22 cellular contexts compared by ENCODE assay signal in genomic region chr4:167509551-167509950, GRCh38.
DNase-seq lines count a peak whose midpoint lies in the region; ATAC-seq and TF ChIP-seq lines count a peak whose summit lies in the region.
"Had no signal": no experiment of that assay in that cellular context is flagged by ENCODE, and none has a peak within 500 bp of the region (broad histone marks: within the 10 kb centered on the region; RNA-seq: fewer than 3 reads in every experiment).

No MANE protein-coding gene starts in this region.

- intact Hi-C loops in MCF 10A (cut with micrococcal nuclease) (no loop called here), breast epithelium (cut with DNase I; ENCODE audit: low total_unique reads) (no loop called here), mammary epithelial cell (cut with micrococcal nuclease) (no loop called here)

- H3K27me3 Mint-ChIP-seq in MCF 10A (ENCODE audit: insufficient read depth, unreplicated experiment): no peaks in the 10 kb centered on the region
- peaks cover 10% of the 10 kb centered on the region for H3K27me3 Mint-ChIP-seq in chondrocyte (ENCODE audit: low read depth)
- H3K27me3 Mint-ChIP-seq: IgD-negative memory B cell had no signal

- CTCF ChIA-PET in MCF 10A (lab: Yijun Ruan, JAX): no interaction called here
- CTCF ChIA-PET in mammary epithelial cell (lab: Charles Lee; ENCODE audit: low non-redundant PET): no interaction called here

- H3K4me1 ChIP-seq in breast epithelium: no peaks in the 10 kb centered on the region
- H3K4me1 ChIP-seq in mammary epithelial cell (ENCODE audit: insufficient read depth, low read length): no peaks in the 10 kb centered on the region
- H3K4me1 ChIP-seq in foreskin keratinocyte: no peaks in the 10 kb centered on the region
- H3K4me1 ChIP-seq: A549 had no signal

- H3K9me3 ChIP-seq in breast epithelium: no peaks in the 10 kb centered on the region
- no peaks in the 10 kb centered on the region for H3K9me3 ChIP-seq in mammary epithelial cell (replicated peaks; ENCODE audit: insufficient read depth, low read length)
- H3K9me3 ChIP-seq: A549 had no signal

- BruUV-seq in MCF 10A (replicated peaks; lab: Mats Ljungman, UMichigan) (no TSS peak), mammary epithelial cell (replicated peaks; lab: Mats Ljungman, UMichigan) (no TSS peak)

- H3K27ac ChIP-seq in breast epithelium (no peak overlapping the region), mammary epithelial cell (ENCODE audit: insufficient read depth, low read depth, low read length) (no peak overlapping the region), foreskin keratinocyte (no peak overlapping the region)
- H3K27ac ChIP-seq: 22Rv1, A549 had no signal

- ATAC-seq in foreskin keratinocyte: no peak
- ATAC-seq: A549; CD8-positive, alpha-beta T cell; GM12878; HCT116; HepG2 had no signal

- H3K4me3 ChIP-seq in breast epithelium: no peak overlapping the region
- H3K4me3 ChIP-seq in mammary epithelial cell (replicated peaks in 1 of 3; ENCODE audit: insufficient read depth in 1 of 3, low read depth in 2 of 3, low read length in 3 of 3): no peak overlapping the region
- H3K4me3 ChIP-seq: A549, GM12878 had no signal

- H3K36me3 ChIP-seq in breast epithelium (no peaks in the 10 kb centered on the region), mammary epithelial cell (ENCODE audit: insufficient read depth, low read length) (no peaks in the 10 kb centered on the region)

- TF ChIP-seq CTCF in MCF 10A (IDR thresholded peaks at IDR 0.05; ENCODE audit: unreplicated experiment) (no peak), breast epithelium (IDR thresholded peaks at IDR 0.05) (no peak), mammary epithelial cell (conservative IDR thresholded peaks at IDR 0.05 in 1 of 2, IDR thresholded peaks at IDR 0.05 in 1 of 2; ENCODE audit: extremely low read depth in 1 of 2, insufficient read depth in 1 of 2, low read depth in 1 of 2, low read length in 2 of 2) (no peak), foreskin keratinocyte (conservative IDR thresholded peaks at IDR 0.05) (no peak), chondrocyte (IDR thresholded peaks at IDR 0.05) (no peak)

- H3K4me3 Mint-ChIP-seq in MCF 10A (ENCODE audit: unreplicated experiment) (no peak overlapping the region), chondrocyte (ENCODE audit: unreplicated experiment) (no peak overlapping the region)
- H3K4me3 Mint-ChIP-seq: CD8-positive, alpha-beta T cell; HFFc6; IgD-negative memory B cell had no signal

- H2AFZ ChIP-seq in mammary epithelial cell (ENCODE audit: low read depth, low read length): no peak overlapping the region

- H3K9ac ChIP-seq in mammary epithelial cell (ENCODE audit: insufficient read depth, low read length): no peak overlapping the region

- H3K27ac Mint-ChIP-seq in MCF 10A (ENCODE audit: low read depth, unreplicated experiment) (no peak overlapping the region), chondrocyte (ENCODE audit: unreplicated experiment) (no peak overlapping the region)
- H3K27ac Mint-ChIP-seq: CD8-positive, alpha-beta T cell; HFFc6; IgD-negative memory B cell had no signal

- WGBS in mammary epithelial cell (ENCODE audit: low coverage, missing lambda C conversion rate): 4% methylated on average over 2 of the region's 2 CpGs

- no peak for TF ChIP-seq POLR2A in breast epithelium (IDR thresholded peaks at IDR 0.05)

- H4K20me1 ChIP-seq in mammary epithelial cell (ENCODE audit: insufficient read depth, low read length): no peaks in the 10 kb centered on the region

- peaks cover 7% of the 10 kb centered on the region for H3K9me3 Mint-ChIP-seq in MCF 10A (ENCODE audit: unreplicated experiment)
- peaks cover 10% of the 10 kb centered on the region for H3K9me3 Mint-ChIP-seq in chondrocyte (ENCODE audit: low read depth)

- H3K36me3 Mint-ChIP-seq in MCF 10A (ENCODE audit: insufficient read depth, unreplicated experiment) (no peaks in the 10 kb centered on the region), chondrocyte (ENCODE audit: low read depth) (no peaks in the 10 kb centered on the region)
- H3K36me3 Mint-ChIP-seq: CD8-positive, alpha-beta T cell had no signal

- in situ Hi-C loops in mammary epithelial cell (cut with MboI; ENCODE audit: low sequenced_read_pairs in 2 of 2): no loop called here

- dilution Hi-C loops in mammary epithelial cell (cut with HindIII; ENCODE audit: low sequenced_read_pairs): no loop called here

- no peaks in the 10 kb centered on the region for H3K79me2 ChIP-seq in mammary epithelial cell (ENCODE audit: insufficient read depth, low read length)

- H3K4me1 Mint-ChIP-seq in MCF 10A (ENCODE audit: insufficient read depth, unreplicated experiment) (peaks cover 10% of the 10 kb centered on the region), chondrocyte (ENCODE audit: low read depth) (no peaks in the 10 kb centered on the region)
- H3K4me1 Mint-ChIP-seq: IgD-negative memory B cell had no signal

- no peaks in the 10 kb centered on the region for H3K27me3 ChIP-seq in breast epithelium
- no peaks in the 10 kb centered on the region for H3K27me3 ChIP-seq in mammary epithelial cell (ENCODE audit: insufficient read depth, low read length)
- no peaks in the 10 kb centered on the region for H3K27me3 ChIP-seq in foreskin keratinocyte

- POLR2A ChIA-PET in MCF 10A (lab: Yijun Ruan, JAX): no interaction called here

- no peak overlapping the region for H3K4me2 ChIP-seq in mammary epithelial cell (ENCODE audit: insufficient read depth, low read depth, low read length)
- H3K4me2 ChIP-seq: A549 had no signal

- DNase-seq in MCF 10A (ENCODE audit: unreplicated experiment) (peak; percentile 46), breast epithelium (ENCODE audit: low spot score in 2 of 2) (no peak), mammary epithelial cell (peak; percentile 75), foreskin keratinocyte (peak; percentile 79 to 84), chondrocyte (ENCODE audit: low spot score) (no peak), C1 segment of cervical spinal cord (lab: John Stamatoyannopoulos, UW) (no peak)
- DNase-seq in activated CD4-positive, alpha-beta T cell treated with anti-CD3 and anti-CD28 coated beads for 48 hours: no peak
- DNase-seq: AML-193; Calu3; CD8-positive, alpha-beta T cell; DMS53; DND-41; EL; GOT3; H7; HFFc6 had no signal

Comparison
In these comparisons a context has a peak if more than half of its experiments do, and no peak if none do; other contexts are left out.
1. DNase-seq: peak in MCF 10A (single experiment), mammary epithelial cell (single experiment) and foreskin keratinocyte (2 of 2); none in breast epithelium (0 of 2), chondrocyte (single experiment), C1 segment of cervical spinal cord (0 of 14) and activated CD4-positive, alpha-beta T cell treated with anti-CD3 and anti-CD28 coated beads for 48 hours (single experiment).